34 cellular contexts compared by ENCODE assay signal in the genomic region with DNA sequence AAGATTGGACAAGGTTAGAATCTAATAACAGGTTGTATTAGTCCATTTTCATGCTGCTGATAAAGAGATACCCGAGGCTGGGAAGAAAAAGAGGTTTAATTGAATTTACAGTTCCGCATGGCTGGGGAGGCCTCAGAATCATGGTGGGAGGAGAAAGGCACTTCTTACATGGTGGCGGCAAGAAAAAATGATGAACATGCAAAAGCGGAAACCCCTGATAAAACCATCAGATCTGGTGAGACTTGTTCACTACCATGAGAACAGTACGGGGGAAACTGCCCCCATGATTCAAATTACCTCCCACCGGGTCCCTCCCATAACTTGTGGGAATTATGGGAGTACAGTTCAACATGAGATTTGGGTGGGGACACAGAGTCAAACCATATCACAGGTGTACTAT. TPM values are rescaled to one million over a fixed set of nuclear protein-coding genes. Genes with fewer than 3 reads are reported as not detected.
DNase-seq lines count a peak whose midpoint lies in the region; ATAC-seq, FAIRE-seq and TF ChIP-seq lines count a peak whose summit lies in the region.
"Had no signal": no experiment of that assay in that cellular context is flagged by ENCODE, and none has a peak within 500 bp of the region (broad histone marks: within the 10 kb centered on the region; RNA-seq: fewer than 3 reads in every experiment).

No MANE protein-coding gene starts in this region.

- no peaks in the 10 kb centered on the region for H3K9me1 ChIP-seq in K562 (ENCODE audit: control insufficient read depth, insufficient read depth, low read length)

- no peaks in the 10 kb centered on the region for H3K79me2 ChIP-seq in K562 (ENCODE audit: control insufficient read depth, insufficient read depth, low read length)

- ATAC-seq in K562: no peak
- ATAC-seq: A549; CD8-positive, alpha-beta T cell had no signal

- H4K20me1 ChIP-seq in K562 (replicated peaks; ENCODE audit: control insufficient read depth, insufficient read depth, low read length): no peaks in the 10 kb centered on the region
- H4K20me1 ChIP-seq: BLaER1; BLaER1 treated with 17β-estradiol and CSF1 and Interleukin-3, amounts not matched to agents 10 nM and 100 nM had no signal

- H3K4me2 ChIP-seq in K562 (ENCODE audit: insufficient read depth, low read length): no peak overlapping the region
- H3K4me2 ChIP-seq: A549; BLaER1; BLaER1 treated with 17β-estradiol and CSF1 and Interleukin-3, amounts not matched to agents 10 nM and 100 nM had no signal

- in situ Hi-C loops in K562 (cut with MboI): no loop called here

- H3K36me3 ChIP-seq in HEK293 (ENCODE audit: control insufficient read depth in 2 of 2, insufficient read depth in 1 of 2, low read length in 2 of 2): no peaks in the 10 kb centered on the region
- no peaks in the 10 kb centered on the region for H3K36me3 ChIP-seq in K562 (ENCODE audit: control insufficient read depth, insufficient read depth, low read length)
- H3K36me3 ChIP-seq: BE2C; BLaER1; BLaER1 treated with 17β-estradiol and CSF1 and Interleukin-3, amounts not matched to agents 10 nM and 100 nM had no signal

- intact Hi-C loops in K562 (cut with micrococcal nuclease): no loop called here

- H3K4me1 ChIP-seq in HEK293 (ENCODE audit: control insufficient read depth, insufficient read depth, low read length) (no peaks in the 10 kb centered on the region), K562 (replicated peaks in 1 of 2; ENCODE audit: control insufficient read depth in 2 of 2, insufficient read depth in 2 of 2, low read length in 2 of 2) (no peaks in the 10 kb centered on the region; a peak in 1 of 5 replicates)
- H3K4me1 ChIP-seq: A549; BE2C; BLaER1; BLaER1 treated with 17β-estradiol and CSF1 and Interleukin-3, amounts not matched to agents 10 nM and 100 nM had no signal

- DNase-seq in K562 (ENCODE audit: extremely low read depth in 1 of 4, low spot score in 3 of 4) (no peak), dedifferentiated amniotic fluid mesenchymal stem cell (ENCODE audit: extremely low spot score) (no peak), cerebellum (ENCODE audit: low spot score) (no peak)
- DNase-seq in activated naive CD4-positive, alpha-beta T cell (lab: John Stamatoyannopoulos, UW): no peak
- DNase-seq: 8988T; ACHN; AML-193; BE2C; C1 segment of cervical spinal cord; Caco-2; Calu3; CD4-positive, alpha-beta memory T cell; CD4-positive, alpha-beta T cell; CD4-positive, CD25-positive, alpha-beta regulatory T cell; CD8-positive, alpha-beta memory T cell; CD8-positive, alpha-beta T cell; COR-L47; DMS 273 treated with DMSO at 0.1 percent for 48 hours; DMS153; DMS53; DMS79; DMS79 treated with DMSO at 0.1 percent for 48 hours; DND-41; EL had no signal

- TF ChIP-seq EP300 in K562 (IDR thresholded peaks at IDR 0.05; ENCODE audit: low read length): no peak

- H3K27me3 ChIP-seq in K562 (ENCODE audit: control insufficient read depth in 2 of 2, insufficient read depth in 2 of 2, low read length in 2 of 2): no peaks in the 10 kb centered on the region
- H3K27me3 ChIP-seq: BE2C; BLaER1; BLaER1 treated with 17β-estradiol and CSF1 and Interleukin-3, amounts not matched to agents 10 nM and 100 nM had no signal

- CTCF ChIA-PET in HEK293 (lab: Yijun Ruan, JAX) (interaction anchor here (0.5 to 0.6 kb wide), 2 partner anchors 17 to 230 kb away, joined by 3 read pairs; no protein-coding TSS in a partner anchor), K562 (lab: Yijun Ruan, JAX; ENCODE audit: low intra/inter-chr PET ratio) (no interaction called here)

- no peak overlapping the region for H3K4me3 ChIP-seq in HEK293 (ENCODE audit: low read depth, low read length)
- H3K4me3 ChIP-seq in K562: no peak overlapping the region
- H3K4me3 ChIP-seq: A549; BLaER1; BLaER1 treated with 17β-estradiol and CSF1 and Interleukin-3, amounts not matched to agents 10 nM and 100 nM had no signal

- POLR2A ChIA-PET in HEK293 (lab: Yijun Ruan, JAX) (no interaction called here), K562 (lab: Yijun Ruan, JAX) (no interaction called here)

- WGBS in K562 (ENCODE audit: insufficient coverage, low coverage, missing lambda C conversion rate): 45% methylated on average over 6 of the region's 6 CpGs

- no peak overlapping the region for H3K9ac ChIP-seq in K562 (ENCODE audit: insufficient read depth in 1 of 2, low read depth in 2 of 2, low read length in 2 of 2)
- H3K9ac ChIP-seq: BLaER1; BLaER1 treated with 17β-estradiol and CSF1 and Interleukin-3, amounts not matched to agents 10 nM and 100 nM had no signal

- H3K27ac ChIP-seq in HEK293 (ENCODE audit: extremely low read depth, low read depth, low read length): no peak overlapping the region
- peak overlapping the region; percentile 85 for H3K27ac ChIP-seq in VCaP
- H3K27ac ChIP-seq in K562 (ENCODE audit: extremely low read depth, low read depth, low read length): no peak overlapping the region
- H3K27ac ChIP-seq: 22Rv1; A549; BLaER1; BLaER1 treated with 17β-estradiol and CSF1 and Interleukin-3, amounts not matched to agents 10 nM and 100 nM; C4-2B had no signal

- no TSS peak for BruUV-seq in K562 (replicated peaks; lab: Mats Ljungman, UMichigan)

- TF ChIP-seq RAD21 in K562 (CRISPR knock-in tag; conservative IDR thresholded peaks at IDR 0.05 in 1 of 2, IDR thresholded peaks at IDR 0.05 in 1 of 2): no peak

- H3K9me3 ChIP-seq in HEK293 (ENCODE audit: control insufficient read depth, insufficient read depth, low read depth, low read length) (no peaks in the 10 kb centered on the region), K562 (replicated peaks; ENCODE audit: control insufficient read depth, insufficient read depth, low read depth, low read length) (no peaks in the 10 kb centered on the region)
- H3K9me3 ChIP-seq: A549, BE2C, Caco-2 had no signal

- TF ChIP-seq CTCF in HEK293 (tag by site-specific recombination; IDR thresholded peaks at IDR 0.05): no peak
- TF ChIP-seq CTCF in VCaP (conservative IDR thresholded peaks at IDR 0.05): no peak
- no peak for TF ChIP-seq CTCF in K562 (IDR thresholded peaks at IDR 0.05 in 2 of 3, conservative IDR thresholded peaks at IDR 0.05 in 1 of 3; ENCODE audit: insufficient read depth in 2 of 3, low read depth in 1 of 3, low read length in 3 of 3)

- no peak for TF ChIP-seq POLR2A in K562 (conservative IDR thresholded peaks at IDR 0.05)

- FAIRE-seq in K562 (lab: Jason Lieb, UNC): no peak
- FAIRE-seq: A204.1, A549, D721Med had no signal

- no peak overlapping the region for H2AFZ ChIP-seq in K562 (ENCODE audit: low read depth, low read length)

TF ChIP-seq in HEK293, 187 proteins besides CTCF, POLR2A, EP300 and RAD21 (continues in another document):
- TF ChIP-seq ZNF37A (tag by site-specific recombination; IDR thresholded peaks at IDR 0.05) (no peak), ZNF423 (tag by site-specific recombination; IDR thresholded peaks at IDR 0.05) (no peak), SETDB1 (IDR thresholded peaks at IDR 0.05; ENCODE audit: insufficient read length, low read length) (peak; percentile 84), ZNF16 (tag by site-specific recombination; IDR thresholded peaks at IDR 0.05; ENCODE audit: low read depth) (no peak)

TF ChIP-seq in K562, 482 proteins besides CTCF, POLR2A, EP300 and RAD21:
- TF ChIP-seq ZFP36 (IDR thresholded peaks at IDR 0.05; ENCODE audit: low read depth, low read length, partially characterized antibody): peak; percentile 73
- no peak for TF ChIP-seq TRIM24 (IDR thresholded peaks at IDR 0.05)

RNA-seq across cellular contexts. Expression of gene TTLL7, which starts 22.9 kb away (rescaled TPM):
- total RNA-seq in K562 (2011; cell fraction: chromatin; rRNA removed; ENCODE audit: low replicate concordance): 3.6 and 9.3 TPM in 2 replicates
- total RNA-seq in K562 (2011; cell fraction: nucleolus; rRNA removed): 1.3 and 1.4 TPM in 2 replicates
- 2.1 and 6.4 TPM in 2 replicates for total RNA-seq in K562 (2011; cell fraction: nucleoplasm; rRNA removed)
- total RNA-seq in K562 (2014; rRNA removed): 1.5 and 2.0 TPM in 2 replicates
- 2.1 and 2.3 TPM in 2 replicates for total RNA-seq in K562 (2014; rRNA removed; fragmentation: Illumina TruSeq; extraction: Trizol)
- 1.6 and 2.6 TPM in 2 replicates for total RNA-seq in K562 (2015; rRNA removed; fragmentation: Illumina TruSeq; extraction: Trizol)
- total RNA-seq in K562 (2021): 1.7 and 2.1 TPM in 2 replicates
- polyA plus RNA-seq in K562 (2011; rRNA removed): 0.41 and 1.7 TPM in 2 replicates
- polyA plus RNA-seq in K562 (2011; cell fraction: cytosol; rRNA removed): 0.24 and 0.45 TPM in 2 replicates
- 0.65 and 2.3 TPM in 2 replicates for polyA plus RNA-seq in K562 (2011; cell fraction: nucleus; rRNA removed)
- polyA plus RNA-seq in K562 (2012): 1.7 and 2.5 TPM in 2 replicates
- polyA plus RNA-seq in K562 (2014; fragmentation: Illumina TruSeq; extraction: Trizol): 1.5 TPM in 2 replicates
- under 1 TPM; 0.63 to 0.78 TPM for polyA plus RNA-seq in K562 (2014; fragmentation: Nextera tagmentation; extraction: Ambion mirVana)
- 0.80 and 1.2 TPM in 2 replicates for polyA plus RNA-seq in K562 (2014; rRNA removed)
- 0.75 and 3.4 TPM in 2 replicates for polyA minus RNA-seq in K562 (2011; rRNA and poly(A)+ RNA removed)
- 1.3 TPM in 1 of 2 replicates, not detected in the other for polyA minus RNA-seq in K562 (2011; cell fraction: cytosol; rRNA and poly(A)+ RNA removed)
- polyA minus RNA-seq in K562 (2011; cell fraction: nucleus; rRNA and poly(A)+ RNA removed): 0.33 and 1.8 TPM in 2 replicates
- 117 TPM for total RNA-seq in cerebellum
- total RNA-seq: B cell; CD4-positive, alpha-beta T cell; CD8-positive, alpha-beta T cell had no signal

Comparison
In these comparisons a context has a peak if more than half of its experiments do, and no peak if none do; other contexts are left out.
1. RNA of gene TTLL7, which starts 22.9 kb away (total RNA-seq): 117 TPM in cerebellum (single experiment); 1.3 to 9.3 TPM in K562; every median in the first group is over 10 times any median in the second.
2. Of the 44 proteins assayed by ChIP-seq in both K562 and HEK293: peak only in K562: none; only in HEK293: SETDB1; in both: none; in neither: 43.